ENCODE assay signal across 1 cellular context in the genomic region with DNA sequence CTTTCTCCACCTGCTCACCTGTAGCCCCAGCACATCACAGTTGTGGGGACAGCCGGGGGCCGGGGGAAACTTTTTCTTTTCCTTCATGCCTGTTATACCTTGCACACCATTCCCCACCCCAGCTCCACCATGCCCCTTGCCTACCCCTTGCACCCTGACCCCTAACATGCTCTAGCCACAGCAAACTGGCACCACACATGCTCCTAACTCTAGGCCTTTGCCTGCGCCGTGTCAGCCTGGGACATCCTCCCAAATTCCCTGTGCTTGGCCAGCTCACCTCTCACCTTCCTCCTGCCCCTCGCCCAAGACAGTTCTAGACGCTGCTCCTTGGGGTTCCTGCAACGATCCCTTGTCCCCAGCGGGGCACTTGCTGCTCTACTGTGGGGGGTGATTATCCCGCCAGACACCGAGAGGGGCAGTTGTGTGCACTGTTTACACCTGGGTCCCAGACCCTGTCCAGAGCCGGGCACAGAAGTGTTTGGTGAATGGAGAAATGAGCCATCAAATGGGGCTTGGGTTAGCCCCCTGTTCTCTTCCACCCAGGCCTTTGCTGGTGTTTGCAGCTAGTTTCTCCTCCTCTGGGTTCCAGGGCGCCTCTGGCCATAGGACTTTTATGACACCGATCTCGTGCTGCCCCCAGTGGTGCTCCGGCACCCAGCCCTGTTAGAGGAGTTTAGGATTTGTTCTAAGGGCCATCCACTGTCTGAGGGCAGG.
TF ChIP-seq lines count a peak whose summit lies in the region.

No MANE protein-coding gene starts in this region.

TF ChIP-seq in neural cell, 6 proteins besides CTCF, POLR2A, EP300 and RAD21:
- TF ChIP-seq EZH2 (IDR thresholded peaks at IDR 0.05; ENCODE audit: borderline replicate concordance, insufficient read depth, low read length, poor library complexity, severe bottlenecking), result no peak
